Comparison of ENCODE assay signal across 24 cellular contexts in the genomic region with DNA sequence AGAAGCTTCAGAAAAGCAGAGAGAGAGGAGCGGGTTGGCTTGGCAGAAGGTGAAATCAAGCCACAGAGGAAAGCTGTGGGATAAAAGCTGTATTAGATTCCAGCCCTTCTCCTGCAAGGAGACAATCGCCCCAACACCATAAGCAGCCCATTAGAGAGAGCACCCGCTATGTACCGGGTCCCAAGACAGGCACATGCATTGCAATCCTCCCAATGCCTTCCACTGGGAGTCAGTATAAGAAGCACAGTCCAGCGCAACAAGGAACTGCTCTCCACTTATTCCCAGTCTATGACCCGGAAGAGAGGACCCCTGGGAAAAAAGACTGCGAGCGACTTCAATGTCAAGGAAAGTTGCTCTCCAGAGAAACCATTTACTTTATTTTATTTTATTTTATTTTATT. TPM values are rescaled to one million over a fixed set of nuclear protein-coding genes. Genes with fewer than 3 reads are reported as not detected.
"Had no signal": no experiment of that assay in that cellular context is flagged by ENCODE, and none has a peak within 500 bp of the region (broad histone marks: within the 10 kb centered on the region; RNA-seq: fewer than 3 reads in every experiment).

No MANE protein-coding gene starts in this region.

- H3K27ac ChIP-seq: RWPE1 had no signal

- H3K4me3 ChIP-seq: MG63 had no signal

- H3K36me3 Mint-ChIP-seq: T-cell had no signal

- ATAC-seq: HepG2, T-cell had no signal

- H3K36me3 ChIP-seq: MG63 had no signal

- H3K9me3 ChIP-seq: MG63 had no signal

- H3K27ac Mint-ChIP-seq: T-cell; T-helper 1 cell treated with Interleukin-12 subunit alpha and Interleukin-12 subunit beta and Interleukin-4 antibody, amounts not matched to agents 30 μg/mL and 1 μg/mL, for 36 hours had no signal

- H3K4me3 Mint-ChIP-seq: T-cell; T-helper 1 cell treated with Interleukin-12 subunit alpha and Interleukin-12 subunit beta and Interleukin-4 antibody, amounts not matched to agents 30 μg/mL and 1 μg/mL, for 36 hours had no signal

- H3K9me3 Mint-ChIP-seq: T-cell; T-helper 1 cell treated with Interleukin-12 subunit alpha and Interleukin-12 subunit beta and Interleukin-4 antibody, amounts not matched to agents 30 μg/mL and 1 μg/mL, for 36 hours had no signal

- DNase-seq: IMR-90, Karpas-422, KG1, MG63, NCI-H1092, NCI-H1105 treated with DMSO at 0.1 percent for 48 hours, NCI-H1417 treated with DMSO at 0.1 percent for 48 hours, NCI-H146, NCI-H1694 treated with DMSO at 0.1 percent for 48 hours, NCI-H1930, NCI-H2081, NCI-H2107, NCI-H2171, NCI-H226, NCI-H446 treated with DMSO at 0.1 percent for 48 hours, NCI-H524, NCI-H69, NCI-H774, SHP77, SW 1271, T-cell had no signal

RNA-seq across cellular contexts. Expression of a gene that starts 43.8 kb away (rescaled TPM):
- total RNA-seq: HepG2 had no signal
